Comparison of ENCODE assay signal across 26 cellular contexts in the genomic region with DNA sequence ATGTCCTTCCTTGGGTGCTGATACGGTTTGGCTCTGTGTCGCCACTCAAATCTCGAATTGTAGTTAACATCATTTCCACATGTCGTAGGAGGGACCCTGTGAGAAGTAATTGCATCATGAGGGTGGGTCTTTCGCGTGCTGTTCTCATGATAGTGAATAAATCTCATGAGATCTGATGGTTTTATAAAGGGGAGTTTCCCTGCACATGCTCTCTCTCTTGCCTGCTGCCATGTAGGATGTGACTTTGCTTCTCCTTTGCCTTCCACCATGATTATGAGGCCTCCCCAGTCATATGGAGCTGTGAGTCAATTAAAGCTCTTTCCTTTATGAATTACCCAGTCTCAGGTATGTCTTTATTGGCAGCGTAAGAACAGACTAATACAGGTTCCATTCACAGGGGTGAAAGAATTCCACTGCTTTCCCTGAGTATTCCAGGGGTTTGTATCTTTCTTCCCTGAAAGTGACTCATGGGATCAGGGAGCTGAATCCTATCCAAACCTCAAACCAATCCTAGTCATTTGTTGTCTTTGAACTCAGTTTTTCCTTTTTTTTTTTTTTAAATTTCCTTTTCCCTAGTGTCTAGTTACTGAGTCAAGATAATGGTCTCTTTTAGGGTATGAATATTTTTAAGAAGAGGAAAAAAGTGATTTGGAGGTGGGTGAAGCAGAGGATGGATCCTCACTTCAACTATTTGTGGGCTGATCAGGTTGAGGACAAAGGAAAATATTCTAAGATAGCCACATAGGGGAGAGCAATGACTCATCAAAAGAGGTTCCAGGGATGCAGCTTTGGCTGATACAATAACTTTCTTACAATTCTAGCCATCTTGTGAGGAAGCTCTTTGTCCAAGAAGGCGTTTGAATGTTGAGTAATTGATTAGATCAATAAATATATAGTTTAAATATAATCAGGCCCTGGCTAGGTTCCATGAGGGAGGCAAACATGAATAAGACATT. TPM values are rescaled to one million over a fixed set of nuclear protein-coding genes. Genes with fewer than 3 reads are reported as not detected.
A peak's percentile ranks its signal among the peaks of the same experiment; 100 is the strongest.
DNase-seq lines count a peak whose midpoint lies in the region; ATAC-seq, FAIRE-seq and TF ChIP-seq lines count a peak whose summit lies in the region.
"Had no signal": no experiment of that assay in that cellular context is flagged by ENCODE, and none has a peak within 500 bp of the region (broad histone marks: within the 10 kb centered on the region; RNA-seq: fewer than 3 reads in every experiment).

No MANE protein-coding gene starts in this region.

- FAIRE-seq in RCC 7860 (lab: Jason Lieb, UNC): peak; percentile 92
- no peak for FAIRE-seq in H1 (lab: Jason Lieb, UNC)
- FAIRE-seq: D721Med, frontal cortex, GM12878 had no signal

- no peaks in the 10 kb centered on the region; the same call in 1 of the 2 replicates for H3K23me2 ChIP-seq in H1 (ENCODE audit: low read depth, low read length)

- H3K79me2 ChIP-seq in H1 (ENCODE audit: control insufficient read depth in 1 of 2, insufficient read depth in 2 of 2, low read length in 2 of 2) (no peaks in the 10 kb centered on the region), smooth muscle cell (ENCODE audit: low read depth) (no peaks in the 10 kb centered on the region)

- TF ChIP-seq POLR2A in H1 (IDR thresholded peaks at IDR 0.05; ENCODE audit: control extremely low read depth in 1 of 2, low read depth in 2 of 2, low read length in 2 of 2): no peak

- TF ChIP-seq RAD21 in H1 (IDR thresholded peaks at IDR 0.05 in 1 of 2, conservative IDR thresholded peaks at IDR 0.05 in 1 of 2; ENCODE audit: low read depth in 2 of 2, low read length in 2 of 2): no peak

- H2AFZ ChIP-seq in H1 (ENCODE audit: low read length) (no peak overlapping the region), smooth muscle cell (ENCODE audit: low read depth) (no peak overlapping the region)

- ATAC-seq in GM19035 (IDR thresholded peaks at IDR 0.05; ENCODE audit: unreplicated experiment) (no peak), GM19463 (IDR thresholded peaks at IDR 0.05; ENCODE audit: unreplicated experiment) (no peak)
- ATAC-seq: activated CD4-positive, alpha-beta T cell treated with anti-CD3 and anti-CD28 coated beads for 36 hours; activated CD8-positive, alpha-beta T cell treated with anti-CD3 and anti-CD28 coated beads, Interleukin-2, amount 10 ng/mL, durations not matched to agents 7 days and 5 days; GM12878; right cardiac atrium; stimulated activated effector memory CD8-positive, alpha-beta T cell treated with anti-CD3 and anti-CD28 coated beads, Interleukin-12 subunit alpha, Interleukin-12 subunit beta, amount 100 ng/mL, for 72 hours; T-helper 17 cell had no signal

- H3K27ac ChIP-seq in H1 (ENCODE audit: low read depth, low read length) (no peak overlapping the region), smooth muscle cell (ENCODE audit: low read depth) (peak overlapping the region; percentile 31)
- H3K27ac ChIP-seq: SK-N-MC had no signal

- H2BK5ac ChIP-seq in H1 (ENCODE audit: low read depth, low read length): no peak overlapping the region

- H3K23ac ChIP-seq in H1 (ENCODE audit: insufficient read length): no peak overlapping the region

- H2BK15ac ChIP-seq in H1 (ENCODE audit: low read length): no peak overlapping the region

- no peak overlapping the region for H2BK12ac ChIP-seq in H1 (ENCODE audit: low read depth, low read length)

- H3K79me1 ChIP-seq in H1 (ENCODE audit: low read depth, low read length): no peaks in the 10 kb centered on the region

- H3K36me3 ChIP-seq in H1 (ENCODE audit: control insufficient read depth in 2 of 4, insufficient read depth in 4 of 4, low read length in 3 of 4) (peaks cover 0 to 15% (median 0%) of the 10 kb centered on the region in 4 experiments; a peak in 3 of 8 replicates), smooth muscle cell (ENCODE audit: low read depth) (no peaks in the 10 kb centered on the region)

- H3K27me3 ChIP-seq in H1 (replicated peaks in 1 of 4; ENCODE audit: control insufficient read depth in 3 of 4, extremely low read depth in 1 of 4, insufficient read depth in 3 of 4, low read length in 3 of 4) (0 out of 7 replicates have a peak, but pooled peaks cover 0 to 1% (median 0%) of the 10 kb centered on the region in 4 experiments), smooth muscle cell (ENCODE audit: low read depth) (no peaks in the 10 kb centered on the region)

- no peak overlapping the region for H2AK5ac ChIP-seq in H1 (ENCODE audit: low read depth, low read length)

- H3F3A ChIP-seq in smooth muscle cell (ENCODE audit: low read depth): peaks cover 8% of the 10 kb centered on the region

- peaks cover 4 to 12% (median 10%) of the 10 kb centered on the region in 4 experiments; a peak in 6 of 7 replicates for H3K4me1 ChIP-seq in H1 (replicated peaks in 1 of 4; ENCODE audit: control insufficient read depth in 3 of 4, insufficient read depth in 4 of 4, low read length in 3 of 4)
- H3K4me1 ChIP-seq in smooth muscle cell (ENCODE audit: low read depth): no peaks in the 10 kb centered on the region

- H2BK20ac ChIP-seq in H1 (ENCODE audit: low read length): peak overlapping the region; percentile 26; the same call in 1 of the 2 replicates

- TF ChIP-seq CTCF in H1 (IDR thresholded peaks at IDR 0.05; ENCODE audit: control extremely low read depth in 1 of 3, insufficient read depth in 1 of 3, low read depth in 1 of 3, low read length in 3 of 3) (no peak), smooth muscle cell (IDR thresholded peaks at IDR 0.05; ENCODE audit: borderline replicate concordance, insufficient read depth, poor library complexity, severe bottlenecking) (no peak)

- WGBS in H1 (ENCODE audit: extremely low coverage in 1 of 2, insufficient coverage in 1 of 2, insufficient read length in 1 of 2, insufficient replicate concordance in 2 of 2, low coverage in 1 of 2, low lambda C conversion rate in 2 of 2, missing lambda C conversion rate in 1 of 2), 2 experiments: 73% methylated on average over 8 of the region's 8 CpGs; no CpG with 5 or more reads in 1 of the 2 experiments
- WGBS in smooth muscle cell (ENCODE audit: low lambda C conversion rate): 78% methylated on average over 8 of the region's 8 CpGs

- H4K8ac ChIP-seq in H1 (ENCODE audit: extremely low read depth, insufficient read depth, low read length): no peak overlapping the region

- peaks cover 22 to 23% of the 10 kb centered on the region in 2 experiments for H3K9me3 ChIP-seq in H1 (ENCODE audit: insufficient read depth in 2 of 2, low read depth in 1 of 2, low read length in 1 of 2)
- no peaks in the 10 kb centered on the region for H3K9me3 ChIP-seq in smooth muscle cell (replicated peaks; ENCODE audit: low read depth)

- no peak overlapping the region for H3K56ac ChIP-seq in H1 (replicated peaks; ENCODE audit: insufficient read length, low read depth, low read length)

- H4K91ac ChIP-seq in H1 (replicated peaks; ENCODE audit: insufficient read length, low read length): no peak overlapping the region

- H2BK120ac ChIP-seq in H1 (replicated peaks; ENCODE audit: low read depth, low read length): no peak overlapping the region

- H3K4me2 ChIP-seq in H1 (ENCODE audit: insufficient read depth in 1 of 2, low read depth in 2 of 2, low read length in 2 of 2) (no peak overlapping the region), smooth muscle cell (no peak overlapping the region)

- peak; percentile 57 for DNase-seq in HCEC 1CT
- DNase-seq in RCC 7860 (ENCODE audit: low spot score): peak; percentile 67
- no peak for DNase-seq in H1 (ENCODE audit: low read depth in 1 of 2, low spot score in 2 of 2)
- no peak for DNase-seq in smooth muscle cell (lab: John Stamatoyannopoulos, UW; ENCODE audit: unreplicated experiment)
- no peak for DNase-seq in activated gamma-delta T cell (lab: John Stamatoyannopoulos, UW)
- DNase-seq: activated CD4-positive, alpha-beta T cell treated with anti-CD3 and anti-CD28 coated beads for 36 hours; activated CD8-positive, alpha-beta T cell treated with anti-CD3 and anti-CD28 coated beads, Interleukin-2, amount 10 ng/mL, durations not matched to agents 7 days and 5 days; activated T-cell treated with anti-CD3 and anti-CD28 coated beads for 4 hours; AML-193; CD4-positive, alpha-beta T cell; effector CD4-positive, alpha-beta T cell; KG1; NCI-H1436; right cardiac atrium; stimulated activated CD4-positive, alpha-beta T cell treated with anti-CD3 and anti-CD28 coated beads, Interleukin-4, amount 100 ng/mL, for 24 hours; T-helper 17 cell; trophoblast cell had no signal

- H3K9ac ChIP-seq in H1 (replicated peaks in 1 of 4; ENCODE audit: extremely low read depth in 1 of 4, low read depth in 3 of 4, low read length in 3 of 4) (no peak overlapping the region), smooth muscle cell (ENCODE audit: low read depth) (no peak overlapping the region)

- no peak overlapping the region for H4K5ac ChIP-seq in H1 (ENCODE audit: insufficient read length, low read depth, low read length)

- H3K4me3 ChIP-seq in H1 (ENCODE audit: extremely low read depth in 1 of 4, insufficient read depth in 2 of 4, low read depth in 3 of 4, low read length in 4 of 4) (no peak overlapping the region), smooth muscle cell (no peak overlapping the region)
- H3K4me3 ChIP-seq: GM12878, SK-N-MC had no signal

- POLR2A ChIA-PET in H1 (lab: Charles Lee; ENCODE audit: partially characterized antibody): no interaction called here

- CTCF ChIA-PET in H1 (lab: Charles Lee; ENCODE audit: partially characterized antibody): no interaction called here

- no peak for TF ChIP-seq EP300 in H1 (IDR thresholded peaks at IDR 0.05; ENCODE audit: borderline replicate concordance in 1 of 2, low read depth in 2 of 2, low read length in 2 of 2)

- H3K18ac ChIP-seq in H1 (ENCODE audit: extremely low read depth, low read length): no peak overlapping the region

- H4K20me1 ChIP-seq in H1 (replicated peaks in 1 of 2; ENCODE audit: control insufficient read depth in 1 of 2, insufficient read depth in 2 of 2, low read length in 2 of 2) (no peaks in the 10 kb centered on the region), smooth muscle cell (ENCODE audit: low read depth) (no peaks in the 10 kb centered on the region)

- no peak overlapping the region for H3K14ac ChIP-seq in H1 (ENCODE audit: insufficient read length)

- no peak overlapping the region for H3K4ac ChIP-seq in H1 (replicated peaks; ENCODE audit: insufficient read length, low read depth, low read length)

TF ChIP-seq in H1, 55 proteins besides CTCF, POLR2A, EP300 and RAD21 (continues in another document):
- no peak for TF ChIP-seq ASH2L (IDR thresholded peaks at IDR 0.05; ENCODE audit: low read length)

RNA-seq across cellular contexts. Expression of gene KCNE4, which starts 19.5 kb away (rescaled TPM):
- 0.09 TPM in 1 of 2 replicates, not detected in the other for total RNA-seq in H1 (2021; fragmentation: NEBNext Ultra II Directional; extraction: Animal tissue kit (Norgen Biotek cat#: 25700))
- polyA plus RNA-seq in H1 (2011; rRNA removed) (0.03 and 0.08 TPM in 2 replicates), smooth muscle cell (39.6 and 67.5 TPM in 2 replicates)
- 0.04 TPM for polyA plus RNA-seq in H1 (2011; cell fraction: cytosol; rRNA removed)
- polyA plus RNA-seq in H1 (2011; cell fraction: nucleus; rRNA removed): 0.03 TPM
- polyA plus RNA-seq in H1 (2012, experiment 1 of 2): 0.09 to 0.17 TPM (median 0.10 TPM) in 3 of 4 replicates, not detected in the other
- not detected for polyA plus RNA-seq in H1 (2012, experiment 2 of 2)
- polyA plus RNA-seq in H1 (2013, experiment 1 of 2): not detected
- 0.06 TPM for polyA plus RNA-seq in H1 (2013, experiment 2 of 2)
- polyA minus RNA-seq in H1 (2011; rRNA and poly(A)+ RNA removed): 0.05 TPM in 1 of 2 replicates, not detected in the other
- not detected for polyA minus RNA-seq in H1 (2011; cell fraction: cytosol; rRNA and poly(A)+ RNA removed)
- not detected for polyA minus RNA-seq in H1 (2011; cell fraction: nucleus; rRNA and poly(A)+ RNA removed)
- total RNA-seq in smooth muscle cell: 36.7 and 52.8 TPM in 2 replicates
- total RNA-seq: activated CD4-positive, alpha-beta T cell treated with anti-CD3 and anti-CD28 coated beads for 36 hours; activated CD8-positive, alpha-beta T cell treated with anti-CD3 and anti-CD28 coated beads, Interleukin-2, amount 10 ng/mL, durations not matched to agents 7 days and 5 days; CD4-positive, alpha-beta T cell; epithelial cell of proximal tubule; GM12878; T-helper 17 cell had no signal
- polyA plus RNA-seq: neural cell had no signal

Comparison
In these comparisons a context has a peak if more than half of its experiments do, and no peak if none do; other contexts are left out.
1. DNase-seq: peak in HCEC 1CT (single experiment) and RCC 7860 (single experiment); none in H1 (0 of 2), smooth muscle cell (single experiment) and activated gamma-delta T cell (single experiment).
2. RNA of gene KCNE4, which starts 19.5 kb away (total RNA-seq): 36.7 to 52.8 TPM in smooth muscle cell; 0.09 TPM in H1; every median in the first group is over 10 times any median in the second.